ENCODE assay signal across 17 cellular contexts in genomic region chr4:176818531-176818930, GRCh38. TPM values are rescaled to one million over a fixed set of nuclear protein-coding genes. Genes with fewer than 3 reads are reported as not detected.
DNase-seq lines count a peak whose midpoint lies in the region; TF ChIP-seq lines count a peak whose summit lies in the region.
"Had no signal": no experiment of that assay in that cellular context is flagged by ENCODE, and none has a peak within 500 bp of the region (broad histone marks: within the 10 kb centered on the region; RNA-seq: fewer than 3 reads in every experiment).

No MANE protein-coding gene starts in this region.

- H3K79me2 ChIP-seq in fibroblast of lung (ENCODE audit: control insufficient read depth, insufficient read depth, low read length), result no peaks in the 10 kb centered on the region

- H3K4me3 ChIP-seq in MG63 (no peak overlapping the region), fibroblast of lung (replicated peaks in 1 of 4; ENCODE audit: control extremely low read depth in 1 of 4, insufficient read depth in 1 of 4, low read depth in 3 of 4, low read length in 4 of 4) (no peak overlapping the region)
- no peak overlapping the region for H3K4me3 ChIP-seq in CD4-positive, alpha-beta memory T cell (ENCODE audit: low read length in 2 of 2)
- H3K4me3 ChIP-seq: A549, SJCRH30 had no signal

- H3K4me2 ChIP-seq in fibroblast of lung (ENCODE audit: extremely low read depth, insufficient read depth, low read length), result peak overlapping the region; percentile 40
- H3K4me2 ChIP-seq: A549, KMS-11 had no signal

- no peaks in the 10 kb centered on the region for H3K27me3 Mint-ChIP-seq in osteocyte (ENCODE audit: unreplicated experiment)
- H3K27me3 Mint-ChIP-seq in CD4-positive, alpha-beta memory T cell, result no peaks in the 10 kb centered on the region

- H3K27ac ChIP-seq in fibroblast of lung (ENCODE audit: insufficient read depth, low read length), result no peak overlapping the region
- H3K27ac ChIP-seq in CD4-positive, alpha-beta memory T cell (ENCODE audit: low read depth, low read length), result no peak overlapping the region
- H3K27ac ChIP-seq: A549, KMS-11, SJCRH30 had no signal

- H3K36me3 ChIP-seq in MG63 (no peaks in the 10 kb centered on the region), fibroblast of lung (ENCODE audit: control insufficient read depth, insufficient read depth, low read length) (no peaks in the 10 kb centered on the region)
- no peaks in the 10 kb centered on the region for H3K36me3 ChIP-seq in CD4-positive, alpha-beta memory T cell (ENCODE audit: insufficient read depth, low read length)
- H3K36me3 ChIP-seq: SJCRH30 had no signal

- no peak overlapping the region for H3K4me3 Mint-ChIP-seq in osteocyte (ENCODE audit: unreplicated experiment)
- H3K4me3 Mint-ChIP-seq in CD4-positive, alpha-beta memory T cell, result no peak overlapping the region

- peak; percentile 34 for DNase-seq in EH (ENCODE audit: low read depth)
- peak; percentile 73 for DNase-seq in MG63
- peak; percentile 29 to 44 for DNase-seq in fibroblast of lung (ENCODE audit: low read depth in 2 of 2)
- DNase-seq in osteocyte (ENCODE audit: extremely low spot score, unreplicated experiment), result no peak
- no peak for DNase-seq in CD4-positive, alpha-beta memory T cell
- no peak for DNase-seq in activated CD4-positive, alpha-beta T cell treated with anti-CD3 and anti-CD28 coated beads, Interleukin-2, amount 50 U/mL, for 1 hour
- no peak for DNase-seq in NCI-H1092 treated with DMSO at 0.1 percent for 48 hours (lab: John Stamatoyannopoulos, UW)
- DNase-seq: C1 segment of cervical spinal cord, DMS79, NCI-H1436 treated with DMSO at 0.1 percent for 48 hours, NCI-H2029, NCI-H2171, NCI-H526, SJCRH30 had no signal

- H3K9me3 Mint-ChIP-seq in osteocyte (ENCODE audit: unreplicated experiment), result no peaks in the 10 kb centered on the region
- H3K9me3 Mint-ChIP-seq in CD4-positive, alpha-beta memory T cell, result peaks cover 0 to 5% (median 2%) of the 10 kb centered on the region in 8 donors

- TF ChIP-seq CTCF in fibroblast of lung (conservative IDR thresholded peaks at IDR 0.05 in 1 of 2, IDR thresholded peaks at IDR 0.05 in 1 of 2; ENCODE audit: low read depth in 1 of 2, low read length in 2 of 2), result no peak
- TF ChIP-seq CTCF in osteocyte (IDR thresholded peaks at IDR 0.05), result no peak

- peaks cover 31% of the 10 kb centered on the region for H3K4me1 Mint-ChIP-seq in osteocyte (ENCODE audit: unreplicated experiment)
- H3K4me1 Mint-ChIP-seq in CD4-positive, alpha-beta memory T cell, result no peaks in the 10 kb centered on the region

- no peaks in the 10 kb centered on the region for H4K20me1 ChIP-seq in fibroblast of lung (ENCODE audit: control insufficient read depth, extremely low read depth, insufficient read depth, low read length)

- intact Hi-C loops in CD4-positive, alpha-beta memory T cell (cut with micrococcal nuclease), result no loop called here

- H3K36me3 Mint-ChIP-seq in osteocyte (ENCODE audit: unreplicated experiment), result no peaks in the 10 kb centered on the region
- no peaks in the 10 kb centered on the region for H3K36me3 Mint-ChIP-seq in CD4-positive, alpha-beta memory T cell

- CTCF ChIA-PET in CD4-positive, alpha-beta memory T cell (lab: Charles Lee; ENCODE audit: partially characterized antibody), result no interaction called here

- peak overlapping the region; percentile 4 for H3K27ac Mint-ChIP-seq in osteocyte (ENCODE audit: unreplicated experiment)
- no peak overlapping the region for H3K27ac Mint-ChIP-seq in CD4-positive, alpha-beta memory T cell

- H3K9me3 ChIP-seq in MG63 (no peaks in the 10 kb centered on the region), fibroblast of lung (ENCODE audit: control insufficient read depth, insufficient read depth, low read depth, low read length) (no peaks in the 10 kb centered on the region)
- no peaks in the 10 kb centered on the region for H3K9me3 ChIP-seq in CD4-positive, alpha-beta memory T cell (ENCODE audit: control insufficient read depth in 1 of 2, low read length in 2 of 2)
- H3K9me3 ChIP-seq: A549, SJCRH30 had no signal

- H3K4me1 ChIP-seq in fibroblast of lung (ENCODE audit: control insufficient read depth, extremely low read depth, insufficient read depth, low read length), result peaks cover 2% of the 10 kb centered on the region
- H3K4me1 ChIP-seq in CD4-positive, alpha-beta memory T cell (ENCODE audit: insufficient read depth, low read length), result no peaks in the 10 kb centered on the region
- H3K4me1 ChIP-seq: A549, SJCRH30 had no signal

- H3K9ac ChIP-seq in fibroblast of lung (ENCODE audit: insufficient read depth, low read length), result no peak overlapping the region
- H3K9ac ChIP-seq: KMS-11 had no signal

- POLR2A ChIA-PET in CD4-positive, alpha-beta memory T cell (lab: Charles Lee; ENCODE audit: partially characterized antibody), result no interaction called here

- peak overlapping the region; percentile 19 for H2AFZ ChIP-seq in fibroblast of lung (ENCODE audit: low read length)

- no peaks in the 10 kb centered on the region for H3K27me3 ChIP-seq in MG63
- H3K27me3 ChIP-seq in fibroblast of lung (ENCODE audit: control insufficient read depth, insufficient read depth, low read length), result no peaks in the 10 kb centered on the region
- no peaks in the 10 kb centered on the region for H3K27me3 ChIP-seq in CD4-positive, alpha-beta memory T cell (ENCODE audit: insufficient read depth, low read length)
- H3K27me3 ChIP-seq: SJCRH30 had no signal

RNA-seq across cellular contexts. Expression of gene VEGFC, which starts 25.8 kb away (rescaled TPM):
- total RNA-seq in MG63 (2014; rRNA removed; shearing (Covaris generic); ENCODE audit: low replicate concordance), result 19.9 and 30.3 TPM in 2 replicates
- total RNA-seq in fibroblast of lung (49.6 and 67.2 TPM in 2 replicates), osteocyte (13.6 and 14.7 TPM in 2 replicates)
- 74.2 and 100.0 TPM in 2 replicates for polyA plus RNA-seq in fibroblast of lung
- polyA plus RNA-seq in fibroblast of lung (2012), result 59.1 and 91.8 TPM in 2 replicates
- 48.9 and 59.6 TPM in 2 replicates for polyA minus RNA-seq in fibroblast of lung (ENCODE audit: low replicate concordance)
- total RNA-seq in CD4-positive, alpha-beta memory T cell, result not detected
- not detected for polyA plus RNA-seq in CD4-positive, alpha-beta memory T cell
- total RNA-seq: HT-29 had no signal

Comparison
In these comparisons a context has a peak if more than half of its experiments do, and no peak if none do; other contexts are left out.
1. DNase-seq: peak in EH (single experiment), MG63 (single experiment) and fibroblast of lung (2 of 2); none in osteocyte (single experiment), CD4-positive, alpha-beta memory T cell (0 of 5), activated CD4-positive, alpha-beta T cell treated with anti-CD3 and anti-CD28 coated beads, Interleukin-2, amount 50 U/mL, for 1 hour (single experiment) and NCI-H1092 treated with DMSO at 0.1 percent for 48 hours (single experiment).
2. RNA of gene VEGFC, which starts 25.8 kb away (total RNA-seq): 49.6 to 67.2 TPM in fibroblast of lung, 19.9 to 30.3 TPM in MG63 and 13.6 to 14.7 TPM in osteocyte; not detected in CD4-positive, alpha-beta memory T cell; every median in the first group is over 10 times any median in the second.